8 cellular contexts compared by ENCODE assay signal in genomic region chr20:63434599-63435378, GRCh38. TPM values are rescaled to one million over a fixed set of nuclear protein-coding genes. Genes with fewer than 3 reads are reported as not detected.
DNase-seq lines count a peak whose midpoint lies in the region; ATAC-seq and TF ChIP-seq lines count a peak whose summit lies in the region.

No MANE protein-coding gene starts in this region.

- H3K4me1 ChIP-seq in HAP-1: peaks cover 5% of the 10 kb centered on the region

- no peaks in the 10 kb centered on the region for H3K36me3 ChIP-seq in BJ (ENCODE audit: control insufficient read depth, insufficient read depth, low read length)
- H3K36me3 ChIP-seq in HAP-1 (replicated peaks): no peaks in the 10 kb centered on the region; the same call in 1 of the 2 replicates

- peak; percentile 84 for TF ChIP-seq CTCF in BJ (IDR thresholded peaks at IDR 0.05; ENCODE audit: insufficient read depth, low read depth, low read length)
- peak; percentile 100 for TF ChIP-seq CTCF in endothelial cell (IDR thresholded peaks at IDR 0.05; ENCODE audit: unreplicated experiment)

- no peaks in the 10 kb centered on the region for H3K36me3 Mint-ChIP-seq in endothelial cell (ENCODE audit: low read depth, unreplicated experiment)

- H3K4me1 Mint-ChIP-seq in endothelial cell (ENCODE audit: unreplicated experiment): no peaks in the 10 kb centered on the region

- ATAC-seq in HG03135 (IDR thresholded peaks at IDR 0.05; ENCODE audit: unreplicated experiment): no peak

- H3K4me3 ChIP-seq in BJ (ENCODE audit: low read depth, low read length) (no peak overlapping the region), HAP-1 (no peak overlapping the region)

- in situ Hi-C loops in HAP-1 (cut with MboI; ENCODE audit: low sequenced_read_pairs): no loop called here

- H3K27me3 ChIP-seq in BJ (ENCODE audit: control insufficient read depth, insufficient read depth, low read length) (no peaks in the 10 kb centered on the region; the same call in 1 of the 2 replicates), HAP-1 (ENCODE audit: low read depth) (no peaks in the 10 kb centered on the region)

- CTCF ChIA-PET in BJ (lab: Yijun Ruan, JAX): interaction anchor here (1.0 kb wide), 1 partner anchor 17 kb away, joined by 7 read pairs; no protein-coding TSS in a partner anchor

- DNase-seq in BJ (ENCODE audit: low read depth) (peak; percentile 7), HAP-1 (ENCODE audit: low spot score in 2 of 2) (peak; percentile 89 to 94), NOMO-1 treated with dmso at 0.1 percent for 144 hours (lab: John Stamatoyannopoulos, UW; ENCODE audit: unreplicated experiment) (peak; percentile 41), endothelial cell (ENCODE audit: low spot score) (peak; percentile 77), mucosa of gallbladder (ENCODE audit: low spot score) (peak; percentile 61)
- DNase-seq in activated CD8-positive, alpha-beta memory T cell treated with anti-CD3 and anti-CD28 coated beads for 48 hours (ENCODE audit: low read depth in 2 of 3, low spot score in 2 of 3): peak; percentile 54 to 65 (median 58)
- peak; percentile 44 to 73 for DNase-seq in stimulated activated CD8-positive, alpha-beta memory T cell treated with anti-CD3 and anti-CD28 coated beads, Interleukin-7, amount 100 ng/mL, for 48 hours (ENCODE audit: extremely low read depth in 1 of 2, low read depth in 1 of 2)

- POLR2A ChIA-PET in BJ (lab: Charles Lee): no interaction called here

- H3K27ac Mint-ChIP-seq in endothelial cell (ENCODE audit: unreplicated experiment): peak overlapping the region; percentile 84

- H3K27me3 Mint-ChIP-seq in endothelial cell (ENCODE audit: unreplicated experiment): peaks cover 10% of the 10 kb centered on the region

- no peaks in the 10 kb centered on the region for H3K9me3 ChIP-seq in HAP-1

- no peaks in the 10 kb centered on the region for H3K9me3 Mint-ChIP-seq in endothelial cell (ENCODE audit: unreplicated experiment)

- peak overlapping the region; percentile 37 for H3K4me3 Mint-ChIP-seq in endothelial cell (ENCODE audit: unreplicated experiment)

RNA-seq across cellular contexts. Expression of gene KCNQ2, which starts 37.7 kb away (rescaled TPM):
- polyA plus RNA-seq in BJ (2011; rRNA removed): not detected in 2 replicates
- polyA minus RNA-seq in BJ (2011; rRNA and poly(A)+ RNA removed): not detected in 2 replicates
- 3.2 TPM for total RNA-seq in endothelial cell (ENCODE audit: unreplicated experiment)
- total RNA-seq in mucosa of gallbladder: 0.46 TPM

Comparison
In these comparisons a context has a peak if more than half of its experiments do, and no peak if none do; other contexts are left out.
1. DNase-seq: peak in every context shown above with its lines; median percentile 92 in HAP-1; 77 in endothelial cell; 61 in mucosa of gallbladder; 58 in stimulated activated CD8-positive, alpha-beta memory T cell treated with anti-CD3 and anti-CD28 coated beads, Interleukin-7, amount 100 ng/mL, for 48 hours; 58 in activated CD8-positive, alpha-beta memory T cell treated with anti-CD3 and anti-CD28 coated beads for 48 hours; 41 in NOMO-1 treated with dmso at 0.1 percent for 144 hours; 7 in BJ.